Comparison of ENCODE assay signal across 13 cellular contexts in the genomic region with DNA sequence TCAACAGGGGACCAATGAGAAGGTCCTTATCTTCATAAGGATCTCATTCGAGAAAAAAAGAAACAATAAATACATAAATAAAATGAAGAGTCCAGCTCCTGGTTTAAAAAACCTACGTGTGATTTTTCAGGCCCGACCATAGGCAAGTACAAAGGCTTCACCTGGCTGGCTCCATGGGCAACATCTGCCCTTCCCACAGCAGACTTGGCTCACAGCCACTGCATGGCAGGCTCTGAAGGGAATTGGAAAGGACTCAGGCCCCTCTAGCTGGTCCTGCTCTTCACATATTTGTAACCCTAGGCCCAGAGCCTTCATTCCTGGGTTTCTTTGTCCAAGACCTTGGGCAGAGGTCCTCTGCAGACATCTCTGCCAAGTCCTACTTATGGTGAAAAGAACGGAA.
"Had no signal": no experiment of that assay in that cellular context is flagged by ENCODE, and none has a peak within 500 bp of the region (broad histone marks: within the 10 kb centered on the region; RNA-seq: fewer than 3 reads in every experiment).

No MANE protein-coding gene starts in this region.

- H3K4me3 Mint-ChIP-seq: activated naive CD8-positive, alpha-beta T cell; activated T-helper 1 cell treated with anti-CD3 and anti-CD28 coated beads, Interleukin-12 subunit alpha, Interleukin-12 subunit beta, Interleukin-2, Interleukin-4 antibody, amounts not matched to agents 30 ng/mL and 10 ng/mL and 1 ng/mL, durations not matched to agents 14 hours and 24 hours and 36 hours; natural killer cell; T-helper 2 cell treated with Interferon-gamma antibody and Interleukin-4, amounts not matched to agents 5 μg/mL and 100 μg/mL, for 36 hours had no signal

- H3K36me3 ChIP-seq: cardiac muscle cell, tibial nerve, vagina had no signal

- ATAC-seq: left colon had no signal

- H3K27me3 ChIP-seq: cardiac muscle cell, hepatocyte, tibial nerve, vagina had no signal

- H3K9me3 Mint-ChIP-seq: activated T-helper 1 cell treated with anti-CD3 and anti-CD28 coated beads, Interleukin-12 subunit alpha, Interleukin-12 subunit beta, Interleukin-2, Interleukin-4 antibody, amounts not matched to agents 30 ng/mL and 10 ng/mL and 1 ng/mL, durations not matched to agents 14 hours and 24 hours and 36 hours; T-helper 2 cell treated with Interferon-gamma antibody and Interleukin-4, amounts not matched to agents 5 μg/mL and 100 μg/mL, for 36 hours had no signal

- H3K27ac ChIP-seq: cardiac muscle cell, hepatocyte, tibial nerve, vagina had no signal

- H3K4me1 ChIP-seq: vagina had no signal

- DNase-seq: activated CD4-positive, alpha-beta T cell treated with anti-CD3 and anti-CD28 coated beads, Interleukin-2, amount 50 U/mL, for 48 hours; activated T-cell treated with anti-CD3 and anti-CD28 coated beads for 4 hours; left colon; natural killer cell; stimulated activated naive CD4-positive, alpha-beta T cell had no signal

- H3K9me3 ChIP-seq: tibial nerve, vagina had no signal

- H3K36me3 Mint-ChIP-seq: activated naive CD8-positive, alpha-beta T cell; natural killer cell had no signal

- H3K27me3 Mint-ChIP-seq: activated naive CD8-positive, alpha-beta T cell had no signal

- H3K27ac Mint-ChIP-seq: activated naive CD8-positive, alpha-beta T cell; activated T-helper 1 cell treated with anti-CD3 and anti-CD28 coated beads, Interleukin-12 subunit alpha, Interleukin-12 subunit beta, Interleukin-2, Interleukin-4 antibody, amounts not matched to agents 30 ng/mL and 10 ng/mL and 1 ng/mL, durations not matched to agents 14 hours and 24 hours and 36 hours; natural killer cell; T-helper 2 cell treated with Interferon-gamma antibody and Interleukin-4, amounts not matched to agents 5 μg/mL and 100 μg/mL, for 36 hours had no signal

- H3K4me3 ChIP-seq: cardiac muscle cell, hepatocyte, lung, tibial nerve, vagina had no signal

- H3K4me1 Mint-ChIP-seq: natural killer cell had no signal
